In the genomic region with DNA sequence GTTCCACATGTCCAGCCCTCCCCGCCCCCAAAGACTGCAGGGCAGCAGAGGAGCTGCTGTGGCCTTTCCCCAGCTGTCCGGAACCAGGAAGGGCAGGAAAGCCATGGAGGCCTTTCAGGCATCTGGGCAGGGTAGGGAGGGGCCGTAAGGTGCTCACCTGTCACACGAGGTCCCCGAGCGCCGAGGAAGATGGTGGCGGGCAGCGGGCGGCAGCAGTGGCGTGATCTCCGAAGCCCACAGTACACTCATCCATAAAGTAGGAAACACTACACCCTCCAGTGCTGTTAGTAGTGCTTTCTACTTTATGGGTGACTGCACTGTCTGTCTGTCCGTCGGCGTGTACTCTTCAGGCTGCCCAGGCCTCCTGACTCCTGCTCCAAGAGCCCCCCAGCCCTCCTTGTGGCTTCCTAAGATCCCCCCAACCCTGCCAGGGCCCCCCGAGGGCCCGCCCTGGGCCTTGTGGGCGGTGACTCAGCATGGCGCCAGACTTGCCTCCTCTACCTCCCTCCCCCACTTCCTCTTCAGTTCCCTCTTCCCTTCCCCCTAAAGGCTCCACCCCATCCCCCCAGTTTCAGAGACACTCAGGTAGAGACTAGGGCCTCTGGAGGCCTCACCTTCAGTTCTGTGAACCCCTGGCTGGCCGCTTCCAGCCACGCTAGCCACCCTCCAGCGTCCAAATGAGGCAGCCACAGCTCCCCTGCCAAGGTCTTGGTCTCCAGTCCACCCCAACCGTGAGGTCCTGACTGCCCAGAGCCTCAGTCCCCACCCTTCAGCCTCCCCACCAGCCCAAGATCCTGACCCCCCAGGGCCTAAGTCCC, we compare ENCODE assay signal across 8 cellular contexts. TPM values are rescaled to one million over a fixed set of nuclear protein-coding genes. Genes with fewer than 3 reads are reported as not detected.
DNase-seq lines count a peak whose midpoint lies in the region; ATAC-seq and TF ChIP-seq lines count a peak whose summit lies in the region.

No MANE protein-coding gene starts in this region.

- WGBS in esophagus muscularis mucosa = 87% methylated on average over 18 of the region's 23 CpGs

- no peak for TF ChIP-seq CTCF in esophagus muscularis mucosa (IDR thresholded peaks at IDR 0.05)

- H3K9ac ChIP-seq in HUES6 (ENCODE audit: low read length) = peak overlapping the region; percentile 13

- TF ChIP-seq EP300 in esophagus muscularis mucosa (IDR thresholded peaks at IDR 0.05) = no peak

- ATAC-seq in GM19452 (IDR thresholded peaks at IDR 0.05; ENCODE audit: unreplicated experiment) = no peak

- no peaks in the 10 kb centered on the region for H3K9me3 ChIP-seq in HUES6 (ENCODE audit: control insufficient read depth, insufficient read depth, low read depth, low read length)
- H3K9me3 ChIP-seq in esophagus muscularis mucosa = no peaks in the 10 kb centered on the region

- peaks cover 36% of the 10 kb centered on the region for H3K4me1 ChIP-seq in HUES6 (ENCODE audit: control insufficient read depth, insufficient read depth, low read length)
- peaks cover 3 to 39% (median 23%) of the 10 kb centered on the region in 4 donors for H3K4me1 ChIP-seq in esophagus muscularis mucosa

- H3K27ac ChIP-seq in HUES6 (ENCODE audit: low read depth, low read length) (no peak overlapping the region), esophagus muscularis mucosa (replicated peaks in 1 of 4) (peak overlapping the region; percentile 39 to 71 (median 60))

- H3K27me3 ChIP-seq in HUES6 (ENCODE audit: control insufficient read depth, insufficient read depth, low read length) (peaks cover 7% of the 10 kb centered on the region; the same call in 1 of the 2 replicates), esophagus muscularis mucosa (peaks cover 0 to 17% (median 2%) of the 10 kb centered on the region in 4 donors)

- H3K36me3 ChIP-seq in HUES6 (ENCODE audit: control insufficient read depth, insufficient read depth, low read length) (no peaks in the 10 kb centered on the region), esophagus muscularis mucosa (no peaks in the 10 kb centered on the region)

- no peak for TF ChIP-seq POLR2A in esophagus muscularis mucosa (IDR thresholded peaks at IDR 0.05; ENCODE audit: low read depth)

- intact Hi-C loops in esophagus muscularis mucosa (cut with DNase I) = no loop called here

- no peak overlapping the region for H3K4me3 ChIP-seq in HUES6 (ENCODE audit: low read depth, low read length)
- peak overlapping the region; percentile 43 to 57 (median 47) for H3K4me3 ChIP-seq in esophagus muscularis mucosa

- DNase-seq in activated CD4-positive, alpha-beta T cell treated with anti-CD3 and anti-CD28 coated beads, Interleukin-2, amount 50 U/mL, for 4 hours = peak; percentile 80
- DNase-seq in esophagus muscularis mucosa (ENCODE audit: extremely low spot score) (no peak), SW480 (ENCODE audit: low spot score) (no peak), iPS-NIHi11 (ENCODE audit: low spot score) (no peak), NCI-H1105 (lab: John Stamatoyannopoulos, UW) (no peak)
- peak; percentile 78 for DNase-seq in stimulated activated CD4-positive, alpha-beta T cell treated with anti-CD3 and anti-CD28 coated beads, Interleukin-12 subunit alpha, Interleukin-12 subunit beta, amount 100 ng/mL, for 4 hours

RNA-seq across cellular contexts. Expression of gene TSPOAP1, which starts 2.6 kb away (rescaled TPM):
- 10 to 100 TPM in 3 of 4 donors, 1 to 10 TPM in 1; 10.0 to 19.0 (median 16.0) TPM for total RNA-seq in esophagus muscularis mucosa

RNA-seq across cellular contexts. Expression of gene SUPT4H1, which starts 20.8 kb away (rescaled TPM):
- 10 to 100 TPM; 35.3 to 59.6 (median 47.0) TPM for total RNA-seq in esophagus muscularis mucosa

RNA-seq across cellular contexts. Expression of gene MPO, which starts 50.5 kb away (rescaled TPM):
- under 1 TPM in 2 of 4 donors, not detected in 2; 0.23 to 0.66 TPM for total RNA-seq in esophagus muscularis mucosa

Comparison
In these comparisons a context has a peak if more than half of its experiments do, and no peak if none do; other contexts are left out.
1. DNase-seq: peak in activated CD4-positive, alpha-beta T cell treated with anti-CD3 and anti-CD28 coated beads, Interleukin-2, amount 50 U/mL, for 4 hours (2 of 2) and stimulated activated CD4-positive, alpha-beta T cell treated with anti-CD3 and anti-CD28 coated beads, Interleukin-12 subunit alpha, Interleukin-12 subunit beta, amount 100 ng/mL, for 4 hours (single experiment); none in esophagus muscularis mucosa (single experiment), SW480 (single experiment), iPS-NIHi11 (single experiment) and NCI-H1105 (single experiment).